6 cellular contexts compared by ENCODE assay signal in genomic region chr17:28716740-28717577, GRCh38.
A peak's percentile ranks its signal among the peaks of the same experiment; 100 is the strongest.
DNase-seq lines count a peak whose midpoint lies in the region; ATAC-seq and TF ChIP-seq lines count a peak whose summit lies in the region.

No MANE protein-coding gene starts in this region.

- peak overlapping the region; percentile 86 to 91 (median 88) for H3K4me3 Mint-ChIP-seq in nephron

- no peaks in the 10 kb centered on the region for H3K9me3 Mint-ChIP-seq in nephron

- H3K27ac Mint-ChIP-seq in nephron = peak overlapping the region; percentile 99 to 100 (median 99)

- peak overlapping the region; percentile 61 for H3K4me3 ChIP-seq in GM12875 (ENCODE audit: low read depth, low read length)
- H3K4me3 ChIP-seq in brain microvascular endothelial cell (ENCODE audit: low read depth, low read length) = peak overlapping the region; percentile 85

- no peak for TF ChIP-seq CTCF in GM12875 (IDR thresholded peaks at IDR 0.05; ENCODE audit: borderline replicate concordance, insufficient read depth, low read depth, low read length)
- TF ChIP-seq CTCF in brain microvascular endothelial cell (IDR thresholded peaks at IDR 0.05; ENCODE audit: low read depth, low read length, missing control alignments) = no peak
- no peak for TF ChIP-seq CTCF in nephron (IDR thresholded peaks at IDR 0.05; ENCODE audit: unreplicated experiment in 3 of 3)

- H3K4me1 Mint-ChIP-seq in nephron = peaks cover 57% of the 10 kb centered on the region

- no peaks in the 10 kb centered on the region for H3K27me3 ChIP-seq in brain microvascular endothelial cell (replicated peaks)

- DNase-seq in brain microvascular endothelial cell (peak; percentile 14), NCI-H2107 treated with DMSO at 0.1 percent for 48 hours (lab: John Stamatoyannopoulos, UW; ENCODE audit: unreplicated experiment) (no peak)
- DNase-seq in NK-92 treated with Interleukin-12 subunit alpha and Interleukin-12 subunit beta, amount 100 ng/mL, for 24 hours (lab: John Stamatoyannopoulos, UW) = no peak

- peaks cover 26% of the 10 kb centered on the region for H3K36me3 ChIP-seq in brain microvascular endothelial cell (replicated peaks)

- peaks cover 50% of the 10 kb centered on the region for H3K36me3 Mint-ChIP-seq in nephron (ENCODE audit: low read depth)

- ATAC-seq in HG02970 (IDR thresholded peaks at IDR 0.05; ENCODE audit: low FRiP score, unreplicated experiment) = no peak

- peak overlapping the region; percentile 93 for H3K27ac ChIP-seq in brain microvascular endothelial cell

- no peaks in the 10 kb centered on the region for H3K27me3 Mint-ChIP-seq in nephron (ENCODE audit: low read depth)

- in situ Hi-C loops in brain microvascular endothelial cell (cut with HindIII; ENCODE audit: low pct_ligation_motif_present, low sequenced_read_pairs) = no loop called here
